30 cellular contexts compared by ENCODE assay signal in genomic region chr17:50279639-50280038, GRCh38. TPM values are rescaled to one million over a fixed set of nuclear protein-coding genes. Genes with fewer than 3 reads are reported as not detected.
A peak's percentile ranks its signal among the peaks of the same experiment; 100 is the strongest.
DNase-seq lines count a peak whose midpoint lies in the region; ATAC-seq, FAIRE-seq and TF ChIP-seq lines count a peak whose summit lies in the region.
"Had no signal": no experiment of that assay in that cellular context is flagged by ENCODE, and none has a peak within 500 bp of the region (broad histone marks: within the 10 kb centered on the region; RNA-seq: fewer than 3 reads in every experiment).

No MANE protein-coding gene starts in this region.

- TF ChIP-seq CTCF in Loucy (conservative IDR thresholded peaks at IDR 0.05; ENCODE audit: low read length) = no peak
- TF ChIP-seq CTCF in osteocyte (IDR thresholded peaks at IDR 0.05) = no peak

- FAIRE-seq in GM12892 (lab: Jason Lieb, UNC) = no peak
- FAIRE-seq: D721Med had no signal

- H3K9me2 ChIP-seq in Loucy (replicated peaks; ENCODE audit: low read depth, low read length) = no peaks in the 10 kb centered on the region

- no peak overlapping the region for H2AFZ ChIP-seq in Loucy (ENCODE audit: low read length)

- H3K36me3 ChIP-seq in Loucy (ENCODE audit: insufficient read depth, low read length) (no peaks in the 10 kb centered on the region), MG63 (peaks cover 33% of the 10 kb centered on the region)
- H3K36me3 ChIP-seq: gastroesophageal sphincter, upper lobe of left lung had no signal

- peaks cover 30% of the 10 kb centered on the region for H3K36me3 Mint-ChIP-seq in osteocyte (ENCODE audit: unreplicated experiment)
- no peaks in the 10 kb centered on the region for H3K36me3 Mint-ChIP-seq in effector memory CD8-positive, alpha-beta T cell (ENCODE audit: insufficient read depth)
- H3K36me3 Mint-ChIP-seq: activated naive CD8-positive, alpha-beta T cell treated with anti-CD3 and anti-CD28 coated beads, Interleukin-2, amount 10 ng/mL, durations not matched to agents 7 days and 5 days; CD4-positive, CD25-positive, alpha-beta regulatory T cell; naive B cell had no signal

- peak overlapping the region; percentile 15 for H3K4me2 ChIP-seq in Loucy (ENCODE audit: low read depth, low read length, poor library complexity, severe bottlenecking)

- H3K27ac Mint-ChIP-seq in osteocyte (ENCODE audit: unreplicated experiment) = peak overlapping the region; percentile 85
- H3K27ac Mint-ChIP-seq in effector memory CD8-positive, alpha-beta T cell = no peak overlapping the region
- H3K27ac Mint-ChIP-seq: activated naive CD8-positive, alpha-beta T cell treated with anti-CD3 and anti-CD28 coated beads, Interleukin-2, amount 10 ng/mL, durations not matched to agents 7 days and 5 days; CD4-positive, CD25-positive, alpha-beta regulatory T cell had no signal

- peaks cover 14% of the 10 kb centered on the region for H3K4me1 ChIP-seq in Loucy (ENCODE audit: insufficient read depth, low read length, poor library complexity, severe bottlenecking)
- H3K4me1 ChIP-seq: ascending aorta, gastroesophageal sphincter had no signal

- H3K9ac ChIP-seq in Loucy (ENCODE audit: low read depth, low read length, poor library complexity, severe bottlenecking) = no peak overlapping the region

- no peaks in the 10 kb centered on the region for H4K20me1 ChIP-seq in Loucy (ENCODE audit: insufficient read depth, low read length, poor library complexity, severe bottlenecking)

- peak overlapping the region; percentile 58 for H3K27ac ChIP-seq in epithelial cell of prostate
- H3K27ac ChIP-seq: ascending aorta, gastroesophageal sphincter had no signal

- no peaks in the 10 kb centered on the region for H3K79me2 ChIP-seq in Loucy (ENCODE audit: insufficient read depth, low read length)

- no peaks in the 10 kb centered on the region for H3K9me3 Mint-ChIP-seq in osteocyte (ENCODE audit: unreplicated experiment)
- H3K9me3 Mint-ChIP-seq in effector memory CD8-positive, alpha-beta T cell = no peaks in the 10 kb centered on the region
- H3K9me3 Mint-ChIP-seq: activated naive CD8-positive, alpha-beta T cell treated with anti-CD3 and anti-CD28 coated beads, Interleukin-2, amount 10 ng/mL, durations not matched to agents 7 days and 5 days; naive B cell had no signal

- ATAC-seq in effector memory CD8-positive, alpha-beta T cell (replicated peaks) = no peak
- ATAC-seq: left lobe of liver had no signal

- no peaks in the 10 kb centered on the region for H3K9me3 ChIP-seq in Loucy (ENCODE audit: insufficient read depth, low read depth, low read length)
- no peaks in the 10 kb centered on the region for H3K9me3 ChIP-seq in MG63
- H3K9me3 ChIP-seq: ascending aorta, gastroesophageal sphincter, upper lobe of left lung had no signal

- peak overlapping the region; percentile 10 for H3K4me3 Mint-ChIP-seq in osteocyte (ENCODE audit: unreplicated experiment)
- no peak overlapping the region for H3K4me3 Mint-ChIP-seq in effector memory CD8-positive, alpha-beta T cell
- H3K4me3 Mint-ChIP-seq: activated naive CD8-positive, alpha-beta T cell treated with anti-CD3 and anti-CD28 coated beads, Interleukin-2, amount 10 ng/mL, durations not matched to agents 7 days and 5 days; CD4-positive, CD25-positive, alpha-beta regulatory T cell; naive B cell had no signal

- H3F3A ChIP-seq in Loucy (ENCODE audit: low read depth) = no peaks in the 10 kb centered on the region

- TF ChIP-seq POLR2A in GM12892 (IDR thresholded peaks at IDR 0.05; ENCODE audit: low read depth, low read length) = no peak

- peak; percentile 3 for DNase-seq in GM12892 (ENCODE audit: insufficient read length)
- DNase-seq in epithelial cell of prostate (ENCODE audit: low read depth, low spot score) = no peak
- DNase-seq in osteocyte (ENCODE audit: extremely low spot score, unreplicated experiment) = no peak
- DNase-seq in effector memory CD8-positive, alpha-beta T cell = no peak
- no peak for DNase-seq in activated CD4-positive, CD25-positive, alpha-beta regulatory T cell treated with anti-CD3 and anti-CD28 coated beads, Interleukin-2, amount 50 U/mL, for 72 hours
- no peak for DNase-seq in MG63
- no peak for DNase-seq in SKM-1 treated with dmso at 0.1 percent for 144 hours (lab: John Stamatoyannopoulos, UW; ENCODE audit: unreplicated experiment)
- DNase-seq: activated CD4-positive, alpha-beta T cell treated with anti-CD3 and anti-CD28 coated beads for 4 hours; activated gamma-delta T cell; activated naive CD8-positive, alpha-beta T cell treated with anti-CD3 and anti-CD28 coated beads, Interleukin-2, amount 10 ng/mL, durations not matched to agents 7 days and 5 days; activated T-cell treated with anti-CD3 and anti-CD28 coated beads, Interleukin-2, amount 50 U/mL, for 1 hour; caudate nucleus; CD4-positive, CD25-positive, alpha-beta regulatory T cell; GOT3; hippocampal formation; KBM-7; naive B cell; NCI-H1417; NCI-H2029 treated with DMSO at 0.1 percent for 48 hours; NCI-H526 treated with DMSO at 0.1 percent for 48 hours; RPMI8226; stimulated activated CD4-positive, alpha-beta T cell treated with anti-CD3 and anti-CD28 coated beads, Interleukin-2, amount 100 ng/mL, for 48 hours had no signal

- no peak overlapping the region for H3K4me3 ChIP-seq in Loucy (ENCODE audit: low read length, poor library complexity, severe bottlenecking)
- no peak overlapping the region for H3K4me3 ChIP-seq in MG63
- H3K4me3 ChIP-seq: ascending aorta, gastroesophageal sphincter, upper lobe of left lung had no signal

- H3K4me1 Mint-ChIP-seq in osteocyte (ENCODE audit: unreplicated experiment) = peaks cover 58% of the 10 kb centered on the region
- peaks cover 3 to 7% of the 10 kb centered on the region in 2 donors for H3K4me1 Mint-ChIP-seq in effector memory CD8-positive, alpha-beta T cell (ENCODE audit: low read depth in 2 of 2)

- H3K27me3 Mint-ChIP-seq in osteocyte (ENCODE audit: unreplicated experiment) = no peaks in the 10 kb centered on the region
- H3K27me3 Mint-ChIP-seq in effector memory CD8-positive, alpha-beta T cell = peaks cover 71 to 98% of the 10 kb centered on the region in 2 donors

- no peaks in the 10 kb centered on the region for H3K27me3 ChIP-seq in Loucy (ENCODE audit: insufficient read depth, low read length, poor library complexity, severe bottlenecking)
- no peaks in the 10 kb centered on the region for H3K27me3 ChIP-seq in MG63
- H3K27me3 ChIP-seq: ascending aorta, upper lobe of left lung had no signal

RNA-seq across cellular contexts. Expression of gene TMEM92, which starts 5.4 kb away (rescaled TPM):
- not detected for polyA plus RNA-seq in GM12892 (2012; ENCODE audit: missing spikeins)
- 4.3 and 6.6 TPM in 2 replicates for total RNA-seq in osteocyte
- not detected in 2 replicates for total RNA-seq in MG63 (2014; rRNA removed; shearing (Covaris generic); ENCODE audit: low replicate concordance)
- total RNA-seq: activated CD8-positive, alpha-beta memory T cell treated with anti-CD3 and anti-CD28 coated beads for 36 hours; activated naive CD8-positive, alpha-beta T cell treated with anti-CD3 and anti-CD28 coated beads, Interleukin-2, amount 10 ng/mL, durations not matched to agents 7 days and 5 days; ascending aorta; CD4-positive, CD25-positive, alpha-beta regulatory T cell; mesenteric fat pad had no signal
- polyA plus RNA-seq: CD4-positive, CD25-positive, alpha-beta regulatory T cell had no signal
